Comparison of ENCODE assay signal across 20 cellular contexts in genomic region chr3:86987421-86987715, GRCh38. TPM values are rescaled to one million over a fixed set of nuclear protein-coding genes. Genes with fewer than 3 reads are reported as not detected.
A peak's percentile ranks its signal among the peaks of the same experiment; 100 is the strongest.
DNase-seq lines count a peak whose midpoint lies in the region; ATAC-seq and TF ChIP-seq lines count a peak whose summit lies in the region.
"Had no signal": no experiment of that assay in that cellular context is flagged by ENCODE, and none has a peak within 500 bp of the region (broad histone marks: within the 10 kb centered on the region; RNA-seq: fewer than 3 reads in every experiment).

No MANE protein-coding gene starts in this region.

- no peak overlapping the region for H3K27ac Mint-ChIP-seq in nephron progenitor cell
- H3K27ac Mint-ChIP-seq: activated naive CD4-positive, alpha-beta T cell treated with anti-CD3 and anti-CD28 coated beads, Interleukin-2, amount 50 U/mL, for 72 hours; CD4-positive, alpha-beta memory T cell; naive thymus-derived CD8-positive, alpha-beta T cell; type B pancreatic cell had no signal

- H3K27me3 ChIP-seq in SJCRH30: no peaks in the 10 kb centered on the region
- no peaks in the 10 kb centered on the region for H3K27me3 ChIP-seq in osteoblast (ENCODE audit: insufficient read depth, low read length)
- H3K27me3 ChIP-seq in vagina: no peaks in the 10 kb centered on the region
- H3K27me3 ChIP-seq: right atrium auricular region had no signal

- peaks cover 78% of the 10 kb centered on the region for H3K79me2 ChIP-seq in osteoblast (ENCODE audit: insufficient read depth, low read length)

- TF ChIP-seq CTCF in osteoblast (IDR thresholded peaks at IDR 0.05; ENCODE audit: extremely low read depth, low read depth, low read length): no peak
- no peak for TF ChIP-seq CTCF in vagina (IDR thresholded peaks at IDR 0.05)
- TF ChIP-seq CTCF in nephron progenitor cell (IDR thresholded peaks at IDR 0.05): no peak

- no peak for TF ChIP-seq POLR2A in vagina (IDR thresholded peaks at IDR 0.05)

- H3K4me1 ChIP-seq in SJCRH30 (peaks cover 49% of the 10 kb centered on the region), osteoblast (ENCODE audit: insufficient read depth, low read length) (peaks cover 63% of the 10 kb centered on the region), vagina (peaks cover 14% of the 10 kb centered on the region)

- peaks cover 38% of the 10 kb centered on the region for H3K27me3 Mint-ChIP-seq in nephron progenitor cell (ENCODE audit: low read depth, poor library complexity)

- no peak for ATAC-seq in left lobe of liver
- ATAC-seq: activated naive CD4-positive, alpha-beta T cell treated with anti-CD3 and anti-CD28 coated beads, Interleukin-2, amount 50 U/mL, for 72 hours; GM12878; naive thymus-derived CD8-positive, alpha-beta T cell had no signal

- intact Hi-C loops in vagina (cut with DNase I): no loop called here

- H3K27ac ChIP-seq in SJCRH30 (peak overlapping the region; percentile 37; the same call in 1 of the 2 replicates), epithelial cell of prostate (peak overlapping the region; percentile 81), osteoblast (ENCODE audit: low read depth, low read length) (peak overlapping the region; percentile 97), vagina (peak overlapping the region; percentile 14)

- H3K4me3 Mint-ChIP-seq in nephron progenitor cell: no peak overlapping the region
- H3K4me3 Mint-ChIP-seq: CD4-positive, alpha-beta memory T cell; naive thymus-derived CD8-positive, alpha-beta T cell; type B pancreatic cell had no signal

- H3K9me3 ChIP-seq in SJCRH30 (replicated peaks) (no peaks in the 10 kb centered on the region), osteoblast (ENCODE audit: low read depth, low read length) (no peaks in the 10 kb centered on the region), vagina (no peaks in the 10 kb centered on the region)
- H3K9me3 ChIP-seq: right atrium auricular region had no signal

- H3K4me1 Mint-ChIP-seq in nephron progenitor cell: peaks cover 10% of the 10 kb centered on the region

- H3K4me3 ChIP-seq in SJCRH30 (peak overlapping the region; percentile 81), osteoblast (ENCODE audit: insufficient read depth, low read length) (peak overlapping the region; percentile 94), vagina (no peak overlapping the region)
- H3K4me3 ChIP-seq: GM12878 had no signal

- DNase-seq in SJCRH30 (no peak), epithelial cell of prostate (ENCODE audit: low read depth, low spot score) (no peak), osteoblast (ENCODE audit: insufficient read length, low spot score, missing footprints) (no peak), vagina (ENCODE audit: extremely low spot score in 2 of 2) (no peak), nephron progenitor cell (no peak), EL (no peak), left lobe of liver (ENCODE audit: low spot score) (no peak)
- DNase-seq: activated CD4-positive, CD25-positive, alpha-beta regulatory T cell treated with anti-CD3 and anti-CD28 coated beads, Interleukin-2, amount 50 U/mL, for 72 hours; CD4-positive, alpha-beta memory T cell; hippocampal formation; naive thymus-derived CD8-positive, alpha-beta T cell; NCI-H1092 treated with DMSO at 0.1 percent for 48 hours; NCI-H2171 treated with DMSO at 0.1 percent for 48 hours; NK-92 treated with Interleukin-12 subunit alpha and Interleukin-12 subunit beta, amount 100 ng/mL, for 24 hours; stimulated activated CD4-positive, alpha-beta T cell treated with anti-CD3 and anti-CD28 coated beads, Interleukin-4, amount 100 ng/mL, for 1 hour; T-helper 2 cell had no signal

- peak overlapping the region; percentile 80 for H3K4me2 ChIP-seq in osteoblast (ENCODE audit: insufficient read depth, low read length)

- no peaks in the 10 kb centered on the region for H3K36me3 Mint-ChIP-seq in nephron progenitor cell (ENCODE audit: low read depth)
- H3K36me3 Mint-ChIP-seq: CD4-positive, alpha-beta memory T cell; naive thymus-derived CD8-positive, alpha-beta T cell; type B pancreatic cell had no signal

- H4K20me1 ChIP-seq in osteoblast (ENCODE audit: insufficient read depth, low read length): no peaks in the 10 kb centered on the region

- H2AFZ ChIP-seq in osteoblast (ENCODE audit: low read length): no peak overlapping the region

- H3K9me3 Mint-ChIP-seq in nephron progenitor cell: no peaks in the 10 kb centered on the region
- H3K9me3 Mint-ChIP-seq: activated naive CD4-positive, alpha-beta T cell treated with anti-CD3 and anti-CD28 coated beads, Interleukin-2, amount 50 U/mL, for 72 hours; type B pancreatic cell had no signal

- peaks cover 13% of the 10 kb centered on the region for H3K36me3 ChIP-seq in SJCRH30
- H3K36me3 ChIP-seq in osteoblast (ENCODE audit: insufficient read depth, low read length): peaks cover 9% of the 10 kb centered on the region
- no peaks in the 10 kb centered on the region for H3K36me3 ChIP-seq in vagina
- H3K36me3 ChIP-seq: right atrium auricular region had no signal

RNA-seq across cellular contexts. Expression of gene VGLL3, which starts 3.6 kb away (rescaled TPM):
- 77.4 and 86.6 TPM in 2 replicates for total RNA-seq in SJCRH30 (2014; rRNA removed; shearing (Covaris generic))
- total RNA-seq in osteoblast: 198 and 242 TPM in 2 replicates
- total RNA-seq in vagina: 17.7 TPM
- 0.33 TPM for total RNA-seq in left lobe of liver
- total RNA-seq: CD4-positive, alpha-beta memory T cell; naive thymus-derived CD8-positive, alpha-beta T cell had no signal

Comparison
In these comparisons a context has a peak if more than half of its experiments do, and no peak if none do; other contexts are left out.
1. H3K27ac ChIP-seq: peak in every context shown above with its lines; median percentile 97 in osteoblast; 81 in epithelial cell of prostate; 37 in SJCRH30; 14 in vagina.
2. H3K4me3 ChIP-seq: peak in SJCRH30 (single experiment) and osteoblast (single experiment); none in vagina (0 of 2).
3. RNA of gene VGLL3, which starts 3.6 kb away (total RNA-seq): 198 to 242 TPM in osteoblast, 77.4 to 86.6 TPM in SJCRH30 and 17.7 TPM in vagina (single experiment); 0.33 TPM in left lobe of liver (single experiment); every median in the first group is over 10 times any median in the second.